ENCODE assay signal across 1 cellular context in genomic region chr11:68266121-68266891, GRCh38.
TF ChIP-seq lines count a peak whose summit lies in the region.

No MANE protein-coding gene starts in this region.

TF ChIP-seq in HepG2, 621 proteins besides CTCF, POLR2A, EP300 and RAD21:
- TF ChIP-seq ZNF597 (CRISPR knock-in tag; IDR thresholded peaks at IDR 0.05) (no peak), ZNF354B (CRISPR knock-in tag; IDR thresholded peaks at IDR 0.05) (no peak), SAP130 (CRISPR knock-in tag; IDR thresholded peaks at IDR 0.05; ENCODE audit: low read depth) (no peak), AGO2 (optimal IDR thresholded peaks at IDR 0.05; ENCODE audit: low read depth, low read length) (peak; percentile 59), WIZ (CRISPR knock-in tag; IDR thresholded peaks at IDR 0.05) (no peak), POLR2AphosphoS5 (IDR thresholded peaks at IDR 0.05; ENCODE audit: low read depth, low read length) (0 out of 2 replicates have a peak, but pooled peaks have one; percentile 8), GRHL1 (CRISPR knock-in tag; conservative IDR thresholded peaks at IDR 0.05) (no peak), POLR2G (IDR thresholded peaks at IDR 0.05; ENCODE audit: low read depth, low read length) (no peak)
